8 cellular contexts compared by ENCODE assay signal in genomic region chr12:108839011-108839889, GRCh38. TPM values are rescaled to one million over a fixed set of nuclear protein-coding genes. Genes with fewer than 3 reads are reported as not detected.
A peak's percentile ranks its signal among the peaks of the same experiment; 100 is the strongest.
DNase-seq lines count a peak whose midpoint lies in the region; ATAC-seq and TF ChIP-seq lines count a peak whose summit lies in the region.

No MANE protein-coding gene starts in this region.

- H3K27me3 ChIP-seq in SJSA1 (replicated peaks) (no peaks in the 10 kb centered on the region), esophagus muscularis mucosa (no peaks in the 10 kb centered on the region), parathyroid adenoma (ENCODE audit: control insufficient read depth, insufficient read depth, low read length) (no peaks in the 10 kb centered on the region)

- intact Hi-C loops in esophagus muscularis mucosa (cut with DNase I), result no loop called here

- TF ChIP-seq POLR2A in esophagus muscularis mucosa (IDR thresholded peaks at IDR 0.05; ENCODE audit: low read depth), result no peak

- H3K27ac ChIP-seq in SJSA1 (peak overlapping the region; percentile 99), esophagus muscularis mucosa (replicated peaks in 1 of 4) (peak overlapping the region; percentile 84 to 94 (median 88)), parathyroid adenoma (peak overlapping the region; percentile 82)

- no peak overlapping the region for H3K9ac ChIP-seq in parathyroid adenoma

- peaks cover 45% of the 10 kb centered on the region for H3K79me2 ChIP-seq in parathyroid adenoma

- no peak for TF ChIP-seq EP300 in esophagus muscularis mucosa (IDR thresholded peaks at IDR 0.05)

- H3K4me1 ChIP-seq in SJSA1 (replicated peaks), result peaks cover 90% of the 10 kb centered on the region
- peaks cover 69 to 88% (median 78%) of the 10 kb centered on the region in 4 donors for H3K4me1 ChIP-seq in esophagus muscularis mucosa
- peaks cover 23% of the 10 kb centered on the region for H3K4me1 ChIP-seq in parathyroid adenoma

- ATAC-seq in GM19351 (IDR thresholded peaks at IDR 0.05; ENCODE audit: unreplicated experiment), result no peak
- no peak for ATAC-seq in GM21723 (IDR thresholded peaks at IDR 0.05; ENCODE audit: unreplicated experiment)
- no peak for ATAC-seq in GM21576 (IDR thresholded peaks at IDR 0.05; ENCODE audit: unreplicated experiment)

- DNase-seq in CD1c-positive myeloid dendritic cell (ENCODE audit: extremely low spot score), result peak; percentile 54
- peak; percentile 96 to 97 for DNase-seq in SJSA1 (ENCODE audit: low read depth in 1 of 2, low spot score in 2 of 2)
- DNase-seq in esophagus muscularis mucosa (ENCODE audit: extremely low spot score), result peak; percentile 92
- DNase-seq in SHP77 (lab: John Stamatoyannopoulos, UW), result no peak

- no peak overlapping the region for H2AFZ ChIP-seq in parathyroid adenoma

- H3K4me2 ChIP-seq in parathyroid adenoma (ENCODE audit: low read length), result no peak overlapping the region

- no peak overlapping the region for H3K4me3 ChIP-seq in SJSA1
- H3K4me3 ChIP-seq in esophagus muscularis mucosa, result no peak overlapping the region
- H3K4me3 ChIP-seq in parathyroid adenoma (ENCODE audit: low read depth, low read length), result no peak overlapping the region

- no peaks in the 10 kb centered on the region for H3K9me3 ChIP-seq in SJSA1 (replicated peaks)
- H3K9me3 ChIP-seq in esophagus muscularis mucosa, result no peaks in the 10 kb centered on the region
- H3K9me3 ChIP-seq in parathyroid adenoma (ENCODE audit: control insufficient read depth, low read length), result no peaks in the 10 kb centered on the region

- TF ChIP-seq CTCF in esophagus muscularis mucosa (IDR thresholded peaks at IDR 0.05) (no peak), parathyroid adenoma (IDR thresholded peaks at IDR 0.05) (no peak)

- peaks cover 73% of the 10 kb centered on the region for H3K36me3 ChIP-seq in SJSA1
- H3K36me3 ChIP-seq in esophagus muscularis mucosa, result peaks cover 0 to 19% (median 11%) of the 10 kb centered on the region in 4 donors
- H3K36me3 ChIP-seq in parathyroid adenoma (ENCODE audit: control insufficient read depth, insufficient read depth, low read length), result no peaks in the 10 kb centered on the region

- WGBS in esophagus muscularis mucosa, result 18% methylated on average over 5 of the region's 6 CpGs

RNA-seq across cellular contexts. Expression of gene SSH1, which starts 18.1 kb away (rescaled TPM):
- 7.1 and 16.3 TPM in 2 replicates for total RNA-seq in SJSA1 (2014; rRNA removed; shearing (Covaris generic))
- total RNA-seq in esophagus muscularis mucosa, result 10 to 100 TPM; 14.1 to 40.9 (median 28.7) TPM

RNA-seq across cellular contexts. Expression of gene DAO, which starts 40.6 kb away (rescaled TPM):
- not detected in 2 replicates for total RNA-seq in SJSA1 (2014; rRNA removed; shearing (Covaris generic))
- total RNA-seq in esophagus muscularis mucosa, result not detected

Comparison
In these comparisons a context has a peak if more than half of its experiments do, and no peak if none do; other contexts are left out.
1. DNase-seq: peak in CD1c-positive myeloid dendritic cell (single experiment), SJSA1 (2 of 2) and esophagus muscularis mucosa (single experiment); none in SHP77 (0 of 2).
2. Peak in every context shown above with its lines, with median percentiles within 50 percentile points of each other: H3K27ac ChIP-seq.